32 cellular contexts compared by ENCODE assay signal in genomic region chr12:16506394-16506793, GRCh38.
"Had no signal": no experiment of that assay in that cellular context is flagged by ENCODE, and none has a peak within 500 bp of the region (broad histone marks: within the 10 kb centered on the region; RNA-seq: fewer than 3 reads in every experiment).

No MANE protein-coding gene starts in this region.

- H3K27me3 Mint-ChIP-seq: activated B cell treated with CpG ODN at 0.5 μM for 24 hours; activated CD8-positive, alpha-beta T cell treated with anti-CD3 and anti-CD28 coated beads for 36 hours; activated naive CD4-positive, alpha-beta T cell treated with anti-CD3 and anti-CD28 coated beads, Interleukin-2, amount 50 U/mL, for 24 hours; activated naive CD8-positive, alpha-beta T cell treated with anti-CD3 and anti-CD28 coated beads for 36 hours; activated naive CD8-positive, alpha-beta T cell treated with anti-CD3 and anti-CD28 coated beads, Interleukin-2, amount 50 U/mL, for 24 hours; effector memory CD8-positive, alpha-beta T cell had no signal

- H3K36me3 Mint-ChIP-seq: activated naive CD4-positive, alpha-beta T cell treated with anti-CD3 and anti-CD28 coated beads, Interleukin-2, amount 50 U/mL, for 24 hours; activated naive CD8-positive, alpha-beta T cell treated with anti-CD3 and anti-CD28 coated beads for 36 hours had no signal

- H3K4me1 Mint-ChIP-seq: activated B cell treated with CpG ODN at 0.5 μM for 24 hours; activated naive CD4-positive, alpha-beta T cell treated with anti-CD3 and anti-CD28 coated beads, Interleukin-2, amount 50 U/mL, for 24 hours; activated naive CD8-positive, alpha-beta T cell treated with anti-CD3 and anti-CD28 coated beads for 36 hours; activated naive CD8-positive, alpha-beta T cell treated with anti-CD3 and anti-CD28 coated beads, Interleukin-2, amount 50 U/mL, for 24 hours had no signal

- H3K4me3 Mint-ChIP-seq: activated B cell treated with CpG ODN at 0.5 μM for 24 hours; activated CD8-positive, alpha-beta T cell treated with anti-CD3 and anti-CD28 coated beads for 36 hours; activated naive CD4-positive, alpha-beta T cell treated with anti-CD3 and anti-CD28 coated beads for 36 hours; activated naive CD4-positive, alpha-beta T cell treated with anti-CD3 and anti-CD28 coated beads, Interleukin-2, amount 50 U/mL, for 24 hours; activated naive CD8-positive, alpha-beta T cell treated with anti-CD3 and anti-CD28 coated beads for 36 hours; activated naive CD8-positive, alpha-beta T cell treated with anti-CD3 and anti-CD28 coated beads, Interleukin-2, amount 50 U/mL, for 24 hours; activated T-helper 1 cell treated with anti-CD3 and anti-CD28 coated beads, Interleukin-12 subunit alpha, Interleukin-12 subunit beta, Interleukin-2, Interleukin-4 antibody, amounts not matched to agents 30 ng/mL and 10 ng/mL and 1 ng/mL, durations not matched to agents 14 hours and 24 hours and 36 hours; effector memory CD8-positive, alpha-beta T cell; T-helper 2 cell treated with Interferon-gamma antibody and Interleukin-4, amounts not matched to agents 5 μg/mL and 100 μg/mL, for 36 hours had no signal

- H3K27ac Mint-ChIP-seq: activated B cell treated with CpG ODN at 0.5 μM for 24 hours; activated CD8-positive, alpha-beta T cell treated with anti-CD3 and anti-CD28 coated beads for 36 hours; activated naive CD4-positive, alpha-beta T cell treated with anti-CD3 and anti-CD28 coated beads for 36 hours; activated naive CD4-positive, alpha-beta T cell treated with anti-CD3 and anti-CD28 coated beads, Interleukin-2, amount 50 U/mL, for 24 hours; activated naive CD8-positive, alpha-beta T cell treated with anti-CD3 and anti-CD28 coated beads for 36 hours; activated naive CD8-positive, alpha-beta T cell treated with anti-CD3 and anti-CD28 coated beads, Interleukin-2, amount 50 U/mL, for 24 hours; activated T-helper 1 cell treated with anti-CD3 and anti-CD28 coated beads, Interleukin-12 subunit alpha, Interleukin-12 subunit beta, Interleukin-2, Interleukin-4 antibody, amounts not matched to agents 30 ng/mL and 10 ng/mL and 1 ng/mL, durations not matched to agents 14 hours and 24 hours and 36 hours; activated T-helper 2 cell treated with anti-CD3 and anti-CD28 coated beads, Interferon-gamma antibody, Interleukin-2, Interleukin-4, amounts not matched to agents 10 μg/mL and 5 μg/mL and 100 μg/mL, durations not matched to agents 14 hours and 24 hours and 36 hours; effector memory CD8-positive, alpha-beta T cell; T-helper 2 cell treated with Interferon-gamma antibody and Interleukin-4, amounts not matched to agents 5 μg/mL and 100 μg/mL, for 36 hours had no signal

- ATAC-seq: activated CD4-positive, CD25-positive, alpha-beta regulatory T cell treated with anti-CD3 and anti-CD28 coated beads, Interleukin-2, amount 50 U/mL, for 24 hours; activated CD8-positive, alpha-beta T cell treated with anti-CD3 and anti-CD28 coated beads for 36 hours; activated naive CD8-positive, alpha-beta T cell treated with anti-CD3 and anti-CD28 coated beads, Interleukin-2, amount 50 U/mL, for 24 hours; body of pancreas; effector memory CD8-positive, alpha-beta T cell; foreskin keratinocyte; gastrocnemius medialis; heart left ventricle had no signal

- H3K9me3 Mint-ChIP-seq: activated CD8-positive, alpha-beta T cell treated with anti-CD3 and anti-CD28 coated beads for 36 hours had no signal

- DNase-seq: activated B cell treated with CpG ODN at 0.5 μM for 24 hours; activated CD4-positive, alpha-beta T cell treated with anti-CD3 and anti-CD28 coated beads for 48 hours; activated CD4-positive, alpha-beta T cell treated with anti-CD3 and anti-CD28 coated beads, Interleukin-2, amount 50 U/mL, for 1 hour; activated CD4-positive, alpha-beta T cell treated with anti-CD3 and anti-CD28 coated beads, Interleukin-2, amount 50 U/mL, for 48 hours; activated CD8-positive, alpha-beta memory T cell treated with anti-CD3 and anti-CD28 coated beads for 24 hours; activated CD8-positive, alpha-beta T cell treated with anti-CD3 and anti-CD28 coated beads for 36 hours; activated effector memory CD4-positive, alpha-beta T cell treated with anti-CD3 and anti-CD28 coated beads, Interleukin-2, amount 50 U/mL, for 16 hours; activated naive CD4-positive, alpha-beta T cell treated with anti-CD3 and anti-CD28 coated beads for 36 hours; activated naive CD8-positive, alpha-beta T cell treated with anti-CD3 and anti-CD28 coated beads for 36 hours; activated naive CD8-positive, alpha-beta T cell treated with anti-CD3 and anti-CD28 coated beads, Interleukin-2, amount 50 U/mL, for 24 hours; activated T-cell treated with anti-CD3 and anti-CD28 coated beads, Interleukin-2, amount 50 U/mL, for 48 hours; adrenal gland; amygdala; aorta; body of pancreas; caudate nucleus; cortex of kidney; dermis blood vessel endothelial cell; effector CD4-positive, alpha-beta T cell; effector memory CD8-positive, alpha-beta T cell; erythroblast; foreskin keratinocyte; gastrocnemius medialis; glutamatergic neuron; heart left ventricle; T1000; WERI-Rb-1 had no signal
